In genomic region chr12:101570022-101570421, GRCh38 we compare ENCODE assay signal across 8 cellular contexts. TPM values are rescaled to one million over a fixed set of nuclear protein-coding genes. Genes with fewer than 3 reads are reported as not detected.
A peak's percentile ranks its signal among the peaks of the same experiment; 100 is the strongest.
DNase-seq lines count a peak whose midpoint lies in the region; ATAC-seq and TF ChIP-seq lines count a peak whose summit lies in the region.

No MANE protein-coding gene starts in this region.

- H3K4me1 Mint-ChIP-seq in CD8-positive, alpha-beta memory T cell: peaks cover 0 to 3% (median 0%) of the 10 kb centered on the region in 3 donors

- H3K27ac ChIP-seq in CD8-positive, alpha-beta memory T cell (ENCODE audit: low read depth, low read length): no peak overlapping the region

- intact Hi-C loops in mucosa of descending colon (cut with DNase I, micrococcal nuclease): no loop called here

- H3K9me3 ChIP-seq in mucosa of descending colon: no peaks in the 10 kb centered on the region
- no peaks in the 10 kb centered on the region for H3K9me3 ChIP-seq in CD8-positive, alpha-beta memory T cell (ENCODE audit: low read length)

- peak; percentile 76 for ATAC-seq in mucosa of descending colon

- no peaks in the 10 kb centered on the region for H3K9me3 Mint-ChIP-seq in CD8-positive, alpha-beta memory T cell

- POLR2A ChIA-PET in CD8-positive, alpha-beta memory T cell (lab: Charles Lee): no interaction called here

- peaks cover 10 to 16% of the 10 kb centered on the region in 2 donors for H3K27me3 Mint-ChIP-seq in CD8-positive, alpha-beta memory T cell

- no peak overlapping the region for H3K27ac Mint-ChIP-seq in CD8-positive, alpha-beta memory T cell

- H3K4me1 ChIP-seq in mucosa of descending colon (ENCODE audit: low read depth): no peaks in the 10 kb centered on the region
- no peaks in the 10 kb centered on the region for H3K4me1 ChIP-seq in CD8-positive, alpha-beta memory T cell (ENCODE audit: insufficient read depth, low read length)

- H3K27me3 ChIP-seq in CD8-positive, alpha-beta memory T cell (ENCODE audit: insufficient read depth, low read length, poor library complexity, severe bottlenecking): no peaks in the 10 kb centered on the region

- no peak for TF ChIP-seq CTCF in mucosa of descending colon (IDR thresholded peaks at IDR 0.05)

- no peaks in the 10 kb centered on the region for H3K36me3 ChIP-seq in mucosa of descending colon (ENCODE audit: low read depth)
- H3K36me3 ChIP-seq in CD8-positive, alpha-beta memory T cell (ENCODE audit: insufficient read depth, low read length): no peaks in the 10 kb centered on the region

- H3K4me3 Mint-ChIP-seq in CD8-positive, alpha-beta memory T cell: no peak overlapping the region

- no peak overlapping the region for H3K4me3 ChIP-seq in mucosa of descending colon
- no peak overlapping the region for H3K4me3 ChIP-seq in CD8-positive, alpha-beta memory T cell (ENCODE audit: low read length)

- CTCF ChIA-PET in CD8-positive, alpha-beta memory T cell (lab: Charles Lee): no interaction called here

- DNase-seq in GDM1 (lab: John Stamatoyannopoulos, UW): peak; percentile 22
- peak; percentile 26 for DNase-seq in NCI-H187 treated with DMSO at 0.1 percent for 48 hours (lab: John Stamatoyannopoulos, UW)
- peak; percentile 2 for DNase-seq in cerebellum (ENCODE audit: low spot score)
- peak in 1 of 3 donors; percentile 12 for DNase-seq in mucosa of descending colon
- no peak for DNase-seq in CD8-positive, alpha-beta memory T cell
- DNase-seq in central memory CD4-positive, alpha-beta T cell: no peak
- DNase-seq in CD1c-positive myeloid dendritic cell (ENCODE audit: extremely low spot score): no peak
- no peak for DNase-seq in NCI-H2196 (lab: John Stamatoyannopoulos, UW; ENCODE audit: unreplicated experiment)

- peaks cover 0 to 3% (median 0%) of the 10 kb centered on the region in 3 donors for H3K36me3 Mint-ChIP-seq in CD8-positive, alpha-beta memory T cell

RNA-seq across cellular contexts. Expression of gene MYBPC1, which starts 24.7 kb away (rescaled TPM):
- total RNA-seq in cerebellum (2.0 TPM), mucosa of descending colon (10 to 100 TPM in 2 of 3 donors, 1 to 10 TPM in 1; 9.3 to 12.6 (median 10.0) TPM)
- total RNA-seq in CD8-positive, alpha-beta memory T cell: not detected
- not detected for polyA plus RNA-seq in CD8-positive, alpha-beta memory T cell

Comparison
In these comparisons a context has a peak if more than half of its experiments do, and no peak if none do; other contexts are left out.
1. DNase-seq: peak in GDM1 (single experiment), NCI-H187 treated with DMSO at 0.1 percent for 48 hours (single experiment) and cerebellum (single experiment); none in CD8-positive, alpha-beta memory T cell (0 of 5), central memory CD4-positive, alpha-beta T cell (single experiment), CD1c-positive myeloid dendritic cell (single experiment) and NCI-H2196 (single experiment).